ENCODE assay signal across 1 cellular context in genomic region chr1:13582713-13583443, GRCh38.
TF ChIP-seq lines count a peak whose summit lies in the region.

No MANE protein-coding gene starts in this region.

TF ChIP-seq in WTC11, 78 proteins besides CTCF, POLR2A, EP300 and RAD21 (continued from another document):
- no peak for TF ChIP-seq AFF4 (CRISPR knock-in tag; IDR thresholded peaks at IDR 0.05; ENCODE audit: borderline replicate concordance)
- TF ChIP-seq ZNF138 (CRISPR knock-in tag; conservative IDR thresholded peaks at IDR 0.05), result no peak
- TF ChIP-seq ZBTB21 (CRISPR knock-in tag; IDR thresholded peaks at IDR 0.05; ENCODE audit: borderline replicate concordance), result no peak
- TF ChIP-seq ZNF423 (CRISPR knock-in tag; IDR thresholded peaks at IDR 0.05), result no peak
- TF ChIP-seq CREM (CRISPR knock-in tag; IDR thresholded peaks at IDR 0.05), result no peak
- TF ChIP-seq ZNF425 (CRISPR knock-in tag; conservative IDR thresholded peaks at IDR 0.05), result no peak
- TF ChIP-seq PRDM15 (CRISPR knock-in tag; IDR thresholded peaks at IDR 0.05), result no peak
TF ChIP-seq in WTC11: peak in this region for 0.
